ENCODE assay signal across 27 cellular contexts in genomic region chr7:115516341-115516740, GRCh38.
"Had no signal": no experiment of that assay in that cellular context is flagged by ENCODE, and none has a peak within 500 bp of the region (broad histone marks: within the 10 kb centered on the region; RNA-seq: fewer than 3 reads in every experiment).

No MANE protein-coding gene starts in this region.

- H3K9me3 ChIP-seq: breast epithelium, left lung, pancreas, psoas muscle, stomach, suprapubic skin, transverse colon, uterus had no signal

- H3K9me3 Mint-ChIP-seq: activated CD4-positive, alpha-beta memory T cell treated with anti-CD3 and anti-CD28 coated beads, Interleukin-2, amount 10 ng/mL, durations not matched to agents 7 days and 5 days; activated CD4-positive, alpha-beta T cell treated with anti-CD3 and anti-CD28 coated beads, Interleukin-2, amount 10 ng/mL, durations not matched to agents 24 days and 14 days; activated naive CD4-positive, alpha-beta T cell treated with anti-CD3 and anti-CD28 coated beads for 36 hours; activated T-cell treated with anti-CD3 and anti-CD28 coated beads, Interleukin-2, amount 50 U/mL, for 72 hours; immature natural killer cell; stimulated activated memory B cell treated with anti-CD40 and anti-IgM and Interleukin-4, amounts not matched to agents 10 μg/mL and 1 μg/mL and 100 μg/mL, for 72 hours had no signal

- H3K4me1 ChIP-seq: breast epithelium, left lung, pancreas, psoas muscle, stomach, suprapubic skin, transverse colon, uterus had no signal

- H3K4me3 ChIP-seq: breast epithelium, coronary artery, hepatocyte, left lung, lung, pancreas, psoas muscle, stomach, suprapubic skin, transverse colon, uterus had no signal

- H3K4me3 Mint-ChIP-seq: activated CD4-positive, alpha-beta memory T cell treated with anti-CD3 and anti-CD28 coated beads, Interleukin-2, amount 10 ng/mL, durations not matched to agents 7 days and 5 days; activated CD4-positive, alpha-beta T cell treated with anti-CD3 and anti-CD28 coated beads, Interleukin-2, amount 10 ng/mL, durations not matched to agents 24 days and 14 days; activated naive CD4-positive, alpha-beta T cell treated with anti-CD3 and anti-CD28 coated beads for 36 hours; activated T-cell treated with anti-CD3 and anti-CD28 coated beads, Interleukin-2, amount 50 U/mL, for 72 hours; central memory CD8-positive, alpha-beta T cell; immature natural killer cell; nephron progenitor cell; stimulated activated memory B cell treated with anti-CD40 and anti-IgM and Interleukin-4, amounts not matched to agents 10 μg/mL and 1 μg/mL and 100 μg/mL, for 72 hours had no signal

- H3K36me3 ChIP-seq: breast epithelium, left lung, pancreas, stomach, suprapubic skin, transverse colon, uterus had no signal

- H3K27ac ChIP-seq: breast epithelium, coronary artery, hepatocyte, left lung, pancreas, psoas muscle, stomach, suprapubic skin, transverse colon, uterus had no signal

- DNase-seq: activated CD4-positive, alpha-beta memory T cell treated with anti-CD3 and anti-CD28 coated beads, Interleukin-2, amount 10 ng/mL, durations not matched to agents 7 days and 5 days; activated CD4-positive, alpha-beta T cell treated with anti-CD3 and anti-CD28 coated beads, Interleukin-2, amount 10 ng/mL, durations not matched to agents 24 days and 14 days; activated effector memory CD4-positive, alpha-beta T cell treated with Interleukin-2 at 50 U/mL for 16 hours; activated naive CD4-positive, alpha-beta T cell treated with anti-CD3 and anti-CD28 coated beads for 36 hours; activated T-cell treated with anti-CD3 and anti-CD28 coated beads, Interleukin-2, amount 50 U/mL, for 72 hours; aorta; foreskin melanocyte; glutamatergic neuron; immature natural killer cell; kidney glomerular epithelial cell; left lung; nephron progenitor cell; pancreas; psoas muscle; right cardiac atrium; small intestine; stomach; transverse colon; uterus had no signal

- H3K36me3 Mint-ChIP-seq: immature natural killer cell; stimulated activated memory B cell treated with anti-CD40 and anti-IgM and Interleukin-4, amounts not matched to agents 10 μg/mL and 1 μg/mL and 100 μg/mL, for 72 hours had no signal

- H3K27me3 Mint-ChIP-seq: activated CD4-positive, alpha-beta memory T cell treated with anti-CD3 and anti-CD28 coated beads, Interleukin-2, amount 10 ng/mL, durations not matched to agents 7 days and 5 days; central memory CD8-positive, alpha-beta T cell; stimulated activated memory B cell treated with anti-CD40 and anti-IgM and Interleukin-4, amounts not matched to agents 10 μg/mL and 1 μg/mL and 100 μg/mL, for 72 hours had no signal

- H3K4me1 Mint-ChIP-seq: activated CD4-positive, alpha-beta memory T cell treated with anti-CD3 and anti-CD28 coated beads, Interleukin-2, amount 10 ng/mL, durations not matched to agents 7 days and 5 days; activated CD4-positive, alpha-beta T cell treated with anti-CD3 and anti-CD28 coated beads, Interleukin-2, amount 10 ng/mL, durations not matched to agents 24 days and 14 days; central memory CD8-positive, alpha-beta T cell; immature natural killer cell; nephron progenitor cell; stimulated activated memory B cell treated with anti-CD40 and anti-IgM and Interleukin-4, amounts not matched to agents 10 μg/mL and 1 μg/mL and 100 μg/mL, for 72 hours had no signal

- H3K27ac Mint-ChIP-seq: activated CD4-positive, alpha-beta memory T cell treated with anti-CD3 and anti-CD28 coated beads, Interleukin-2, amount 10 ng/mL, durations not matched to agents 7 days and 5 days; activated CD4-positive, alpha-beta T cell treated with anti-CD3 and anti-CD28 coated beads, Interleukin-2, amount 10 ng/mL, durations not matched to agents 24 days and 14 days; activated naive CD4-positive, alpha-beta T cell treated with anti-CD3 and anti-CD28 coated beads for 36 hours; activated T-cell treated with anti-CD3 and anti-CD28 coated beads, Interleukin-2, amount 50 U/mL, for 72 hours; immature natural killer cell; nephron progenitor cell; stimulated activated memory B cell treated with anti-CD40 and anti-IgM and Interleukin-4, amounts not matched to agents 10 μg/mL and 1 μg/mL and 100 μg/mL, for 72 hours had no signal

- H3K27me3 ChIP-seq: breast epithelium, hepatocyte, left lung, pancreas, stomach, suprapubic skin, transverse colon, uterus had no signal

- ATAC-seq: activated CD4-positive, CD25-positive, alpha-beta regulatory T cell treated with anti-CD3 and anti-CD28 coated beads, Interleukin-2, amount 50 U/mL, for 24 hours; activated T-cell treated with anti-CD3 and anti-CD28 coated beads, Interleukin-2, amount 50 U/mL, for 72 hours; left lung; pancreas; psoas muscle; right cardiac atrium; stimulated activated memory B cell treated with anti-CD40 and anti-IgM and Interleukin-4, amounts not matched to agents 10 μg/mL and 1 μg/mL and 100 μg/mL, for 72 hours had no signal
